ENCODE assay signal across 8 cellular contexts in genomic region chr7:114085313-114085591, GRCh38.
DNase-seq lines count a peak whose midpoint lies in the region; ATAC-seq, FAIRE-seq and TF ChIP-seq lines count a peak whose summit lies in the region.

No MANE protein-coding gene starts in this region.

- no peak overlapping the region for H3K27ac ChIP-seq in HL-60 (replicated peaks)
- peak overlapping the region; percentile 83 for H3K27ac ChIP-seq in duodenal mucosa (ENCODE audit: low read depth, low read length)

- peaks cover 29 to 54% (median 45%) of the 10 kb centered on the region in 3 donors for H3K4me1 Mint-ChIP-seq in naive B cell

- H3K27me3 Mint-ChIP-seq in naive B cell: peaks cover 76 to 78% (median 76%) of the 10 kb centered on the region in 3 donors

- no peaks in the 10 kb centered on the region for H3K9me3 ChIP-seq in duodenal mucosa (ENCODE audit: control insufficient read depth in 1 of 2, low read length in 2 of 2)

- H3K36me3 ChIP-seq in duodenal mucosa (ENCODE audit: control insufficient read depth in 1 of 2, insufficient read depth in 2 of 2, low read length in 2 of 2): no peaks in the 10 kb centered on the region

- peaks cover 0 to 8% of the 10 kb centered on the region in 2 donors for H3K36me3 Mint-ChIP-seq in naive B cell

- peak overlapping the region; percentile 84 to 96 (median 93) for H3K4me3 Mint-ChIP-seq in naive B cell

- H3K4me1 ChIP-seq in duodenal mucosa (ENCODE audit: control insufficient read depth in 1 of 2, insufficient read depth in 2 of 2, low read length in 2 of 2): peaks cover 0 to 22% of the 10 kb centered on the region in 2 donors

- H3K27me3 ChIP-seq in HL-60 (ENCODE audit: insufficient read depth, poor library complexity, severe bottlenecking) (peaks cover 53% of the 10 kb centered on the region), duodenal mucosa (ENCODE audit: control insufficient read depth in 1 of 2, insufficient read depth in 2 of 2, low read length in 2 of 2) (peaks cover 10 to 13% of the 10 kb centered on the region in 2 donors)

- peak overlapping the region; percentile 52 for H3K4me3 ChIP-seq in GM12864 (ENCODE audit: low read depth, low read length)
- peak overlapping the region; percentile 69 for H3K4me3 ChIP-seq in HL-60 (replicated peaks; ENCODE audit: insufficient read depth, low read length)
- H3K4me3 ChIP-seq in duodenal mucosa (ENCODE audit: low read depth in 1 of 2, low read length in 2 of 2): peak overlapping the region; percentile 87 to 89

- in situ Hi-C loops in GM13976 (cut with MboI; ENCODE audit: low sequenced_read_pairs, unreplicated experiment): no loop called here

- H3K9ac ChIP-seq in duodenal mucosa (ENCODE audit: low read depth in 1 of 2, low read length in 2 of 2): peak overlapping the region; percentile 53 to 74

- no peak for FAIRE-seq in HTR-8/SVneo (lab: Jason Lieb, UNC)

- peak; percentile 11 to 14 for ATAC-seq in naive B cell (ENCODE audit: low read depth in 2 of 2)

- H3K27ac Mint-ChIP-seq in naive B cell: peak overlapping the region in 2 of 6 donors; percentile 69 to 99

- peaks cover 0 to 7% (median 0%) of the 10 kb centered on the region in 7 donors for H3K9me3 Mint-ChIP-seq in naive B cell

- TF ChIP-seq CTCF in GM12864 (IDR thresholded peaks at IDR 0.05; ENCODE audit: low read depth, low read length, missing control alignments) (no peak), HL-60 (IDR thresholded peaks at IDR 0.05; ENCODE audit: insufficient read depth, low read length) (no peak), GM13976 (IDR thresholded peaks at IDR 0.05; ENCODE audit: borderline replicate concordance, control extremely low read depth, extremely low read depth, insufficient read depth, missing control alignments) (no peak)

- DNase-seq in GM12864 (ENCODE audit: low read depth) (no peak), HL-60 (ENCODE audit: low read depth in 1 of 2, low spot score in 1 of 2) (no peak), naive B cell (peak; percentile 29), KG1 (lab: John Stamatoyannopoulos, UW) (no peak), NCI-H1105 treated with DMSO at 0.1 percent for 48 hours (lab: John Stamatoyannopoulos, UW) (no peak), HTR-8/SVneo (ENCODE audit: insufficient read length, low spot score) (no peak), GM13976 (ENCODE audit: low spot score) (no peak)
